Comparison of ENCODE assay signal across 8 cellular contexts in the genomic region with DNA sequence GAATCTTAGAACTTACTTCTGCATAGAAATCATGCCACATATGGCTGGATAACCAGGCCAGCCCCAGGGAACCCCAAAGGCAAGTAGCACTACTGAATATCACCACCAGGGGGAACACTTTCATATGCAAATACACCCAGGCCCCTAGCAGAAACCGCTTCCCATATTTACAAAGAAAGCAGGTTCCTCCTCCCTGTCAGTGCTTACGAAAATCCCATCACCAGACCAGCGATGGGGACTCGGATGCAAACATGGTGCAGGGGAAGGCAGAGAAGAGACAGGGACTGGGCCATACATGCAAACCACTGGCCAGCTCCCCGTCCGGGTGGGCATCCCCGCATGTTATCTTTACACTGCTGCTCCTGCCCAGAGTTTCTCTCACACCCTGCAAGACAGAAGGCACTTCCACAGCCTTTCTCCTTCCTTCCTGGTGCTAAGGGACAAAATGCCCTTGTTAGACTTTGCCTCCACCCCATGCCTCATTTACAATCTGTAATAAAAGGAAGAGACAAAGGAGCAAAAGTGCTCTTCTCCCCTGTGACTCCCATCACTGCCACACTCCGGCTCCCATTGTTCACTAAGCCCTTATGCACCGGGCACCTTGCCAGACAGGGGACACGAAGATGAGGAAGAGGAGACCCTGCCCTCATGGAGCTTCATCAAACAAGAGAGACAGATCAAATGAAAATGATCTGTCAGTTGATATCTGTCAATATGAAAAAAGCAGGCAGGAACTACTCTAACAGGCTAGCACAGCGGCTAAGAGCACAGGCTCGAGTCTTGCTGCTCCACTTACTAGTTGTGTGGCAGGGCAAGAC.
DNase-seq lines count a peak whose midpoint lies in the region; ATAC-seq and TF ChIP-seq lines count a peak whose summit lies in the region.

No MANE protein-coding gene starts in this region.

- in situ Hi-C loops in Panc1 (cut with HindIII; ENCODE audit: low pct_unique_long_range_greater_than_20kb, low sequenced_read_pairs): no loop called here

- H3F3A ChIP-seq in neural progenitor cell (ENCODE audit: low read depth): no peaks in the 10 kb centered on the region

- no peak overlapping the region for H2AFZ ChIP-seq in neural progenitor cell (replicated peaks)

- no peaks in the 10 kb centered on the region for H3K79me2 ChIP-seq in neural progenitor cell (ENCODE audit: low read depth)

- H3K36me3 ChIP-seq in Panc1 (ENCODE audit: control insufficient read depth, insufficient read depth, low read length) (no peaks in the 10 kb centered on the region; the same call in 1 of the 2 replicates), neural progenitor cell (no peaks in the 10 kb centered on the region), thoracic aorta (peaks cover 17% of the 10 kb centered on the region)

- no peak overlapping the region for H3K9ac ChIP-seq in neural progenitor cell

- H3K9me3 ChIP-seq in Panc1 (ENCODE audit: control insufficient read depth, insufficient read depth, low read depth, low read length): no peaks in the 10 kb centered on the region
- H3K9me3 ChIP-seq in neural progenitor cell (ENCODE audit: low read depth): no peaks in the 10 kb centered on the region
- H3K9me3 ChIP-seq in thoracic aorta: no peaks in the 10 kb centered on the region

- DNase-seq in ELF-1 (ENCODE audit: low read depth, low spot score) (peak; percentile 81), Panc1 (ENCODE audit: low read depth, low spot score) (peak; percentile 25), fibroblast of peridontal ligament (ENCODE audit: extremely low read depth) (peak; percentile 85), neural progenitor cell (ENCODE audit: low spot score) (peak; percentile 86), thoracic aorta (ENCODE audit: low spot score) (peak; percentile 59)
- peak; percentile 74 for DNase-seq in Jurkat, Clone E6-1 (ENCODE audit: low read depth, low spot score)
- DNase-seq in activated T-cell treated with anti-CD3 and anti-CD28 coated beads, Interleukin-2, amount 50 U/mL, for 4 hours: peak; percentile 49

- no peaks in the 10 kb centered on the region for H3K27me3 ChIP-seq in Panc1 (ENCODE audit: control insufficient read depth, insufficient read depth, low read length)
- no peaks in the 10 kb centered on the region for H3K27me3 ChIP-seq in neural progenitor cell
- H3K27me3 ChIP-seq in thoracic aorta (replicated peaks; ENCODE audit: insufficient read depth): no peaks in the 10 kb centered on the region

- no peaks in the 10 kb centered on the region for H3K4me1 ChIP-seq in Panc1 (ENCODE audit: control insufficient read depth, insufficient read depth, low read length)
- peaks cover 5% of the 10 kb centered on the region for H3K4me1 ChIP-seq in neural progenitor cell
- H3K4me1 ChIP-seq in thoracic aorta (ENCODE audit: control insufficient read depth in 1 of 2, low read depth in 2 of 2): peaks cover 0 to 19% of the 10 kb centered on the region in 2 donors

- no peak overlapping the region for H3K27ac Mint-ChIP-seq in neural progenitor cell

- no peak overlapping the region for H3K4me2 ChIP-seq in neural progenitor cell

- H3K4me1 Mint-ChIP-seq in activated T-cell treated with anti-CD3 and anti-CD28 coated beads, Interleukin-2, amount 50 U/mL, for 4 hours (ENCODE audit: low read depth): no peaks in the 10 kb centered on the region
- H3K4me1 Mint-ChIP-seq in neural progenitor cell: peaks cover 6% of the 10 kb centered on the region

- POLR2A ChIA-PET in Panc1 (lab: Charles Lee): no interaction called here

- TF ChIP-seq CTCF in Panc1 (IDR thresholded peaks at IDR 0.05) (peak; percentile 84), neural progenitor cell (IDR thresholded peaks at IDR 0.05) (peak; percentile 98), thoracic aorta (IDR thresholded peaks at IDR 0.05) (peak; percentile 94)

- no peak overlapping the region for H3K4me3 ChIP-seq in Jurkat, Clone E6-1 (ENCODE audit: low read length)
- no peak overlapping the region for H3K4me3 ChIP-seq in Panc1 (ENCODE audit: low read depth in 2 of 2, low read length in 2 of 2)
- H3K4me3 ChIP-seq in neural progenitor cell: no peak overlapping the region
- no peak overlapping the region for H3K4me3 ChIP-seq in thoracic aorta

- no peaks in the 10 kb centered on the region for H4K20me1 ChIP-seq in neural progenitor cell (ENCODE audit: low read depth)

- H3K27ac ChIP-seq in Panc1 (ENCODE audit: low read length) (no peak overlapping the region), neural progenitor cell (no peak overlapping the region), thoracic aorta (no peak overlapping the region)

- no peak overlapping the region for H3K4me3 Mint-ChIP-seq in activated T-cell treated with anti-CD3 and anti-CD28 coated beads, Interleukin-2, amount 50 U/mL, for 4 hours
- no peak overlapping the region for H3K4me3 Mint-ChIP-seq in neural progenitor cell

- no peaks in the 10 kb centered on the region for H3K36me3 Mint-ChIP-seq in activated T-cell treated with anti-CD3 and anti-CD28 coated beads, Interleukin-2, amount 50 U/mL, for 4 hours (ENCODE audit: insufficient read depth)
- peaks cover 7% of the 10 kb centered on the region for H3K36me3 Mint-ChIP-seq in neural progenitor cell

- CTCF ChIA-PET in Panc1 (lab: Charles Lee): interaction anchor here (0.5 to 0.6 kb wide), 2 partner anchors 25 to 67 kb away, joined by 3 to 7 read pairs; no protein-coding TSS in a partner anchor

- intact Hi-C loops in Panc1 (cut with micrococcal nuclease; ENCODE audit: unreplicated experiment): loop anchor here (10.0 kb wide), 1 partner anchor 62 kb away; the partner anchor contains the start of gene PTPN21

- peak; percentile 89 for ATAC-seq in GM21717 (IDR thresholded peaks at IDR 0.05; ENCODE audit: unreplicated experiment)
- ATAC-seq in Panc1: peak; percentile 92
- ATAC-seq in activated T-cell treated with anti-CD3 and anti-CD28 coated beads, Interleukin-2, amount 50 U/mL, for 4 hours: peak; percentile 62 to 75
- peak; percentile 38 for ATAC-seq in thoracic aorta (ENCODE audit: insufficient number of reproducible peaks, low FRiP score, low read depth)

- no peaks in the 10 kb centered on the region for H3K9me3 Mint-ChIP-seq in activated T-cell treated with anti-CD3 and anti-CD28 coated beads, Interleukin-2, amount 50 U/mL, for 4 hours
- no peaks in the 10 kb centered on the region for H3K9me3 Mint-ChIP-seq in neural progenitor cell

- peaks cover 6% of the 10 kb centered on the region for H3K27me3 Mint-ChIP-seq in activated T-cell treated with anti-CD3 and anti-CD28 coated beads, Interleukin-2, amount 50 U/mL, for 4 hours (ENCODE audit: low read depth)
- H3K27me3 Mint-ChIP-seq in neural progenitor cell (ENCODE audit: insufficient read depth, low read depth): peaks cover 2% of the 10 kb centered on the region

- BruUV-seq in Panc1 (replicated peaks; lab: Mats Ljungman, UMichigan): no TSS peak

Comparison
In these comparisons a context has a peak if more than half of its experiments do, and no peak if none do; other contexts are left out.
1. DNase-seq: peak in every context shown above with its lines; median percentile 86 in neural progenitor cell; 85 in fibroblast of peridontal ligament; 81 in ELF-1; 74 in Jurkat, Clone E6-1; 59 in thoracic aorta; 49 in activated T-cell treated with anti-CD3 and anti-CD28 coated beads, Interleukin-2, amount 50 U/mL, for 4 hours; 25 in Panc1.
2. ATAC-seq: peak in every context shown above with its lines; median percentile 92 in Panc1; 89 in GM21717; 68 in activated T-cell treated with anti-CD3 and anti-CD28 coated beads, Interleukin-2, amount 50 U/mL, for 4 hours; 38 in thoracic aorta.